Comparison of ENCODE assay signal across 32 cellular contexts in genomic region chr15:84762840-84763572, GRCh38. TPM values are rescaled to one million over a fixed set of nuclear protein-coding genes. Genes with fewer than 3 reads are reported as not detected.
DNase-seq lines count a peak whose midpoint lies in the region; ATAC-seq and TF ChIP-seq lines count a peak whose summit lies in the region.
"Had no signal": no experiment of that assay in that cellular context is flagged by ENCODE, and none has a peak within 500 bp of the region (broad histone marks: within the 10 kb centered on the region; RNA-seq: fewer than 3 reads in every experiment).

No MANE protein-coding gene starts in this region.

- WGBS in IMR-90 (ENCODE audit: extremely low coverage in 2 of 2, insufficient read length in 1 of 2), 2 experiments = no CpG with 5 or more reads among the region's 3 CpGs

- no peaks in the 10 kb centered on the region for H3K9me3 ChIP-seq in BLaER1 treated with 17β-estradiol and CSF1 and Interleukin-3, amounts not matched to agents 10 nM and 100 nM (replicated peaks in 1 of 11)
- H3K9me3 ChIP-seq in IMR-90 (ENCODE audit: control insufficient read depth, insufficient read depth, low read length) (no peaks in the 10 kb centered on the region), gastrocnemius medialis (no peaks in the 10 kb centered on the region)
- H3K9me3 ChIP-seq: ovary, vagina had no signal

- H3K27ac ChIP-seq in BLaER1 treated with 17β-estradiol and CSF1 and Interleukin-3, amounts not matched to agents 10 nM and 100 nM = no peak overlapping the region
- no peak overlapping the region for H3K27ac ChIP-seq in IMR-90 (ENCODE audit: insufficient read depth, low read length)
- peak overlapping the region; percentile 42 to 77 (median 72) for H3K27ac ChIP-seq in gastrocnemius medialis
- H3K27ac ChIP-seq: C4-2B, ovary, vagina had no signal

- H2BK20ac ChIP-seq in IMR-90 (ENCODE audit: low read depth, low read length) = no peak overlapping the region

- H3K4me1 ChIP-seq in BLaER1 treated with 17β-estradiol and CSF1 and Interleukin-3, amounts not matched to agents 10 nM and 100 nM = peaks cover 47 to 78% (median 58%) of the 10 kb centered on the region in 10 experiments
- H3K4me1 ChIP-seq in IMR-90 (ENCODE audit: control insufficient read depth, insufficient read depth, low read length) = peaks cover 11% of the 10 kb centered on the region
- H3K4me1 ChIP-seq in gastrocnemius medialis = peaks cover 63 to 64% of the 10 kb centered on the region in 2 donors

- H3K79me1 ChIP-seq in IMR-90 (ENCODE audit: low read depth in 1 of 2, low read length in 2 of 2) = peaks cover 32 to 76% of the 10 kb centered on the region in 2 experiments

- no peak for DNase-seq in IMR-90
- DNase-seq in left colon = no peak
- no peak for DNase-seq in gastrocnemius medialis
- DNase-seq in SKM-1 treated with dmso at 0.1 percent for 144 hours (lab: John Stamatoyannopoulos, UW; ENCODE audit: unreplicated experiment) = no peak
- no peak for DNase-seq in stimulated activated CD4-positive, alpha-beta T cell treated with anti-CD3 and anti-CD28 coated beads, Interleukin-4, amount 100 ng/mL, for 1 hour
- DNase-seq: activated CD4-positive, alpha-beta T cell treated with anti-CD3 and anti-CD28 coated beads, Interleukin-2, amount 50 U/mL, for 4 hours; activated CD8-positive, alpha-beta memory T cell treated with anti-CD3 and anti-CD28 coated beads, Interleukin-2, amount 10 ng/mL, durations not matched to agents 7 days and 5 days; activated naive CD4-positive, alpha-beta T cell; activated T-cell treated with anti-CD3 and anti-CD28 coated beads, Interleukin-2, amount 50 U/mL, for 48 hours; DMS79; HFFc6; hypothalamus; mammary epithelial cell; MM.1S; NCI-H1417 treated with DMSO at 0.1 percent for 48 hours; NCI-H2081; NCI-H2227 treated with DMSO at 0.1 percent for 48 hours; NCI-H526; nephron progenitor cell; ovary; PC-3; stimulated activated CD4-positive, alpha-beta T cell treated with anti-CD3 and anti-CD28 coated beads, Interleukin-1b, Interleukin-23, amount 100 ng/mL, for 48 hours; stimulated activated naive CD8-positive, alpha-beta T cell treated with anti-CD3 and anti-CD28 coated beads, Interleukin-15, Interleukin-2, amounts not matched to agents 100 U/mL and 50 U/mL, for 24 hours; T-helper 17 cell had no signal

- TF ChIP-seq CTCF in IMR-90 (conservative IDR thresholded peaks at IDR 0.05; ENCODE audit: low read depth, low read length) (no peak), gastrocnemius medialis (IDR thresholded peaks at IDR 0.05 in 4 of 5, conservative IDR thresholded peaks at IDR 0.05 in 1 of 5) (no peak)

- no TSS peak for BruUV-seq in IMR-90 (replicated peaks; lab: Mats Ljungman, UMichigan)

- H3K4me2 ChIP-seq in BLaER1 treated with 17β-estradiol and CSF1 and Interleukin-3, amounts not matched to agents 10 nM and 100 nM = peak overlapping the region in 10 of 11 experiments; percentile 1 to 80 (median 62); a peak in 14 of 22 replicates
- no peak overlapping the region for H3K4me2 ChIP-seq in IMR-90 (ENCODE audit: low read depth, low read length)

- H3K27me3 ChIP-seq in BLaER1 treated with 17β-estradiol and CSF1 and Interleukin-3, amounts not matched to agents 10 nM and 100 nM = no peaks in the 10 kb centered on the region
- H3K27me3 ChIP-seq in IMR-90 (ENCODE audit: control insufficient read depth, insufficient read depth, low read length) = no peaks in the 10 kb centered on the region
- no peaks in the 10 kb centered on the region for H3K27me3 ChIP-seq in gastrocnemius medialis
- H3K27me3 ChIP-seq: ovary, vagina had no signal

- intact Hi-C loops in IMR-90 (cut with micrococcal nuclease) = no loop called here
- intact Hi-C loops in left colon (cut with DNase I, micrococcal nuclease) = no loop called here
- intact Hi-C loops in gastrocnemius medialis (cut with DNase I; ENCODE audit: low total_unique reads) = no loop called here

- POLR2A ChIA-PET in IMR-90 (lab: Charles Lee; ENCODE audit: unreplicated experiment) = no interaction called here

- H2AK5ac ChIP-seq in IMR-90 (ENCODE audit: low read depth, low read length) = no peak overlapping the region

- H3K36me3 ChIP-seq in BLaER1 treated with 17β-estradiol and CSF1 and Interleukin-3, amounts not matched to agents 10 nM and 100 nM = peaks cover 25 to 51% (median 42%) of the 10 kb centered on the region in 11 experiments
- H3K36me3 ChIP-seq in IMR-90 (ENCODE audit: control insufficient read depth, insufficient read depth, low read length) (peaks cover 11% of the 10 kb centered on the region), gastrocnemius medialis (peaks cover 0 to 15% of the 10 kb centered on the region in 2 donors)
- H3K36me3 ChIP-seq: ovary had no signal

- H3K9ac ChIP-seq in BLaER1 treated with 17β-estradiol and CSF1 and Interleukin-3, amounts not matched to agents 10 nM and 100 nM = no peak overlapping the region
- H3K9ac ChIP-seq in IMR-90 (ENCODE audit: low read depth, low read length) = no peak overlapping the region
- H3K9ac ChIP-seq: KMS-11 had no signal

- H4K91ac ChIP-seq in IMR-90 (ENCODE audit: insufficient read depth, low read depth, low read length) = no peak overlapping the region

- no peak overlapping the region for H3K4ac ChIP-seq in IMR-90 (ENCODE audit: low read depth, low read length)

- H2BK5ac ChIP-seq in IMR-90 (ENCODE audit: low read depth, low read length, poor library complexity, severe bottlenecking) = no peak overlapping the region

- no peak overlapping the region for H2BK15ac ChIP-seq in IMR-90 (ENCODE audit: low read depth, low read length)

- no peak for TF ChIP-seq RAD21 in IMR-90 (IDR thresholded peaks at IDR 0.05; ENCODE audit: low read length)

- H2BK120ac ChIP-seq in IMR-90 (ENCODE audit: low read depth, low read length) = no peak overlapping the region

- peaks cover 14% of the 10 kb centered on the region for H3K9me1 ChIP-seq in IMR-90 (ENCODE audit: insufficient read depth, low read length)

- H4K8ac ChIP-seq in IMR-90 (ENCODE audit: low read depth in 2 of 2, low read length in 2 of 2) = no peak overlapping the region

- dilution Hi-C loops in IMR-90 (cut with HindIII; ENCODE audit: low sequenced_read_pairs, unreplicated experiment) = no loop called here

- no peak overlapping the region for H2AFZ ChIP-seq in IMR-90 (replicated peaks; ENCODE audit: low read length, poor library complexity)

- in situ Hi-C loops in IMR-90 (cut with MboI; ENCODE audit: low sequenced_read_pairs) = no loop called here
- in situ Hi-C loops in gastrocnemius medialis (cut with MboI; ENCODE audit: low sequenced_read_pairs in 4 of 4) = no loop called here

- no peak overlapping the region for H3K4me3 ChIP-seq in BLaER1 treated with 17β-estradiol and CSF1 and Interleukin-3, amounts not matched to agents 10 nM and 100 nM
- H3K4me3 ChIP-seq in IMR-90 (ENCODE audit: insufficient read depth, low read depth, low read length) (no peak overlapping the region), gastrocnemius medialis (no peak overlapping the region)
- H3K4me3 ChIP-seq: ovary, vagina had no signal

- ATAC-seq in IMR-90 (ENCODE audit: low read depth) = no peak
- ATAC-seq in left colon = peak; percentile 40
- peak; percentile 59 to 90 for ATAC-seq in gastrocnemius medialis
- no peak for ATAC-seq in HG02610 (IDR thresholded peaks at IDR 0.05; ENCODE audit: unreplicated experiment)
- ATAC-seq: activated CD4-positive, CD25-positive, alpha-beta regulatory T cell treated with anti-CD3 and anti-CD28 coated beads, Interleukin-2, amount 50 U/mL, for 24 hours; activated CD8-positive, alpha-beta memory T cell treated with anti-CD3 and anti-CD28 coated beads, Interleukin-2, amount 10 ng/mL, durations not matched to agents 7 days and 5 days; PC-3; Right ventricle myocardium inferior; SK-N-SH treated with all-trans-retinoic acid at 6 μM for 48 hours; stimulated activated naive CD8-positive, alpha-beta T cell treated with anti-CD3 and anti-CD28 coated beads, Interleukin-15, Interleukin-2, amounts not matched to agents 100 U/mL and 50 U/mL, for 24 hours; T-helper 17 cell had no signal

- peaks cover 76 to 100% (median 99%) of the 10 kb centered on the region in 11 experiments for H4K20me1 ChIP-seq in BLaER1 treated with 17β-estradiol and CSF1 and Interleukin-3, amounts not matched to agents 10 nM and 100 nM
- peaks cover 73% of the 10 kb centered on the region for H4K20me1 ChIP-seq in IMR-90 (ENCODE audit: insufficient read depth, low read length)

- no peak overlapping the region for H2AK9ac ChIP-seq in IMR-90 (replicated peaks; ENCODE audit: low read depth, low read length, poor library complexity)

- CTCF ChIA-PET in IMR-90 (lab: Yijun Ruan, JAX) = no interaction called here

- H3K14ac ChIP-seq in IMR-90 (replicated peaks; ENCODE audit: low read depth, low read length) = 0 out of 2 replicates have a peak overlapping the region, but pooled peaks have one; percentile 11

- H4K5ac ChIP-seq in IMR-90 (ENCODE audit: low read depth, low read length) = no peak overlapping the region

- H3K56ac ChIP-seq in IMR-90 (ENCODE audit: extremely low read depth, insufficient read depth, low read length) = no peak overlapping the region

- H3K23ac ChIP-seq in IMR-90 (ENCODE audit: low read depth, low read length) = 0 out of 2 replicates have a peak overlapping the region, but pooled peaks have one; percentile 0

- H3K18ac ChIP-seq in IMR-90 (ENCODE audit: low read depth, low read length) = no peak overlapping the region

- TF ChIP-seq POLR2A in IMR-90 (IDR thresholded peaks at IDR 0.05; ENCODE audit: low read depth, low read length) = no peak
- TF ChIP-seq POLR2A in gastrocnemius medialis (IDR thresholded peaks at IDR 0.05) = no peak

TF ChIP-seq in IMR-90, 13 proteins besides CTCF, POLR2A, EP300 and RAD21 (continues in another document):
- TF ChIP-seq CHD1 (IDR thresholded peaks at IDR 0.05; ENCODE audit: low read depth, low read length) = no peak
- no peak for TF ChIP-seq MAZ (IDR thresholded peaks at IDR 0.05; ENCODE audit: borderline replicate concordance, low read depth, low read length)

RNA-seq across cellular contexts. Expression of gene ZNF592, which starts 14.6 kb away (rescaled TPM):
- total RNA-seq in IMR-90 (2012; rRNA removed) = 4.2 and 4.3 TPM in 2 replicates
- 10.2 and 11.5 TPM in 2 replicates for polyA plus RNA-seq in IMR-90 (2012; rRNA removed)
- 5.6 and 7.5 TPM in 2 replicates for polyA plus RNA-seq in IMR-90 (2012; cell fraction: cytosol; rRNA removed)
- 19.3 and 29.4 TPM in 2 replicates for polyA plus RNA-seq in IMR-90 (2012; cell fraction: nucleus; rRNA removed; ENCODE audit: low replicate concordance)
- total RNA-seq in left colon = 10 to 100 TPM; 24.3 to 29.7 TPM
- total RNA-seq in gastrocnemius medialis = 10 to 100 TPM; 30.0 to 49.2 (median 33.8) TPM

RNA-seq across cellular contexts. Expression of gene SEC11A, which starts 47.1 kb away (rescaled TPM):
- total RNA-seq in IMR-90 (2012; rRNA removed) (62.4 and 233 TPM in 2 replicates), left colon (100 to 1,000 TPM; 128 to 130 TPM), gastrocnemius medialis (100 to 1,000 TPM in 3 of 4 donors, 10 to 100 TPM in 1; 90.2 to 127 (median 118) TPM)
- polyA plus RNA-seq in IMR-90 (2012; rRNA removed) = 91.8 and 108 TPM in 2 replicates
- 25.8 and 29.3 TPM in 2 replicates for polyA plus RNA-seq in IMR-90 (2012; cell fraction: cytosol; rRNA removed)
- polyA plus RNA-seq in IMR-90 (2012; cell fraction: nucleus; rRNA removed; ENCODE audit: low replicate concordance) = 9.2 and 24.9 TPM in 2 replicates

RNA-seq across cellular contexts. Expression of gene ALPK3, which starts 54.1 kb away (rescaled TPM):
- total RNA-seq in IMR-90 (2012; rRNA removed) (under 0.01 TPM in 2 replicates), left colon (1 to 10 TPM; 1.0 to 1.1 TPM), gastrocnemius medialis (100 to 1,000 TPM; 131 to 406 (median 305) TPM)
- 0.06 and 0.26 TPM in 2 replicates for polyA plus RNA-seq in IMR-90 (2012; rRNA removed)
- 0.03 and 0.05 TPM in 2 replicates for polyA plus RNA-seq in IMR-90 (2012; cell fraction: cytosol; rRNA removed)
- 0.47 and 0.57 TPM in 2 replicates for polyA plus RNA-seq in IMR-90 (2012; cell fraction: nucleus; rRNA removed; ENCODE audit: low replicate concordance)

Comparison
In these comparisons a context has a peak if more than half of its experiments do, and no peak if none do; other contexts are left out.
1. H3K27ac ChIP-seq: peak in gastrocnemius medialis (4 of 4); none in BLaER1 treated with 17β-estradiol and CSF1 and Interleukin-3, amounts not matched to agents 10 nM and 100 nM (0 of 11) and IMR-90 (single experiment).
2. ATAC-seq: peak in left colon (single experiment) and gastrocnemius medialis (2 of 2); none in IMR-90 (single experiment) and HG02610 (single experiment).
3. RNA of gene ALPK3, which starts 54.1 kb away (total RNA-seq): 131 to 406 TPM in gastrocnemius medialis; 1.0 to 1.1 TPM in left colon and under 0.01 TPM in IMR-90; every median in the first group is over 10 times any median in the second.